1 cellular context compared by ENCODE assay signal in genomic region chr19:13637664-13638063, GRCh38.
TF ChIP-seq lines count a peak whose summit lies in the region.

No MANE protein-coding gene starts in this region.

TF ChIP-seq in GM23338, 12 proteins besides CTCF, POLR2A, EP300 and RAD21 (continued from another document):
- TF ChIP-seq REST (IDR thresholded peaks at IDR 0.05; ENCODE audit: unreplicated experiment) = no peak
- no peak for TF ChIP-seq ZNF331 (CRISPR knock-in tag; IDR thresholded peaks at IDR 0.05; ENCODE audit: low read depth)
- TF ChIP-seq ZNF114 (CRISPR knock-in tag; IDR thresholded peaks at IDR 0.05) = no peak
- TF ChIP-seq EZH2 (IDR thresholded peaks at IDR 0.05; ENCODE audit: low read depth, unreplicated experiment) = no peak
- no peak for TF ChIP-seq STAT1 (IDR thresholded peaks at IDR 0.05; ENCODE audit: unreplicated experiment)
- no peak for TF ChIP-seq EZH2phosphoT487 (IDR thresholded peaks at IDR 0.05; ENCODE audit: unreplicated experiment)
- no peak for TF ChIP-seq POLR2AphosphoS5 (IDR thresholded peaks at IDR 0.05; ENCODE audit: low read depth)
- no peak for TF ChIP-seq CREB1 (CRISPR knock-in tag; IDR thresholded peaks at IDR 0.05; ENCODE audit: low read depth)
- TF ChIP-seq NANOG (IDR thresholded peaks at IDR 0.05; ENCODE audit: borderline replicate concordance) = no peak
- TF ChIP-seq JUNB (IDR thresholded peaks at IDR 0.05; ENCODE audit: unreplicated experiment) = no peak
- TF ChIP-seq ETS1 (IDR thresholded peaks at IDR 0.05) = no peak
